ENCODE assay signal across 1 cellular context in genomic region chr22:20084547-20085413, GRCh38.
TF ChIP-seq lines count a peak whose summit lies in the region.

No MANE protein-coding gene starts in this region.

TF ChIP-seq in endothelial cell of umbilical vein, 7 proteins besides CTCF, POLR2A, EP300 and RAD21 (continued from another document):
- TF ChIP-seq MAX (IDR thresholded peaks at IDR 0.05; ENCODE audit: insufficient read depth, insufficient read length): peak; percentile 37
